In genomic region chr20:38843346-38843745, GRCh38 we compare ENCODE assay signal across 2 cellular contexts.
TF ChIP-seq lines count a peak whose summit lies in the region.

No MANE protein-coding gene starts in this region.

TF ChIP-seq in GM23338, 12 proteins besides CTCF, POLR2A, EP300 and RAD21:
- TF ChIP-seq ZNF331 (CRISPR knock-in tag; IDR thresholded peaks at IDR 0.05; ENCODE audit: low read depth): no peak
- no peak for TF ChIP-seq ETS1 (IDR thresholded peaks at IDR 0.05)
- TF ChIP-seq POLR2AphosphoS5 (IDR thresholded peaks at IDR 0.05; ENCODE audit: low read depth): no peak
- TF ChIP-seq JUNB (IDR thresholded peaks at IDR 0.05; ENCODE audit: unreplicated experiment): no peak

TF ChIP-seq in GM12878, 131 proteins besides CTCF, POLR2A, EP300 and RAD21 (continues in another document):
- TF ChIP-seq RELA (IDR thresholded peaks at IDR 0.05; ENCODE audit: borderline replicate concordance, partially characterized antibody) (no peak), ZNF274 (IDR thresholded peaks at IDR 0.05; ENCODE audit: insufficient read depth, insufficient read length) (no peak), E2F4 (IDR thresholded peaks at IDR 0.05; ENCODE audit: low read depth, low read length) (no peak), PRDM15 (CRISPR knock-in tag; IDR thresholded peaks at IDR 0.05) (peak; percentile 32; the same call in 1 of the 2 replicates), DPF2 (IDR thresholded peaks at IDR 0.05) (peak; percentile 35; the same call in 1 of the 2 replicates), RUNX3 (IDR thresholded peaks at IDR 0.05; ENCODE audit: low read length) (no peak), JUNB (IDR thresholded peaks at IDR 0.05) (peak; percentile 52), GATAD2B (conservative IDR thresholded peaks at IDR 0.05; ENCODE audit: low read depth) (no peak), ZBTB40 (IDR thresholded peaks at IDR 0.05; ENCODE audit: borderline replicate concordance) (no peak), ZBTB33 (IDR thresholded peaks at IDR 0.05) (no peak), SMAD5 (IDR thresholded peaks at IDR 0.05; ENCODE audit: low read depth) (no peak), ZBTB4 (CRISPR knock-in tag; IDR thresholded peaks at IDR 0.05) (no peak), HDAC6 (IDR thresholded peaks at IDR 0.05; ENCODE audit: unreplicated experiment) (no peak), ZNF217 (IDR thresholded peaks at IDR 0.05) (no peak), JUND (IDR thresholded peaks at IDR 0.05; ENCODE audit: low read depth, low read length) (no peak), TBL1XR1 (IDR thresholded peaks at IDR 0.05; ENCODE audit: low read depth, low read length) (no peak), BHLHE40 (IDR thresholded peaks at IDR 0.05; ENCODE audit: borderline replicate concordance in 1 of 2, low read depth in 2 of 2, low read length in 1 of 2) (no peak), EED (IDR thresholded peaks at IDR 0.05; ENCODE audit: low read depth) (peak; percentile 55; the same call in 1 of the 2 replicates), NBN (IDR thresholded peaks at IDR 0.05) (no peak), SUPT20H (IDR thresholded peaks at IDR 0.05; ENCODE audit: borderline replicate concordance, control insufficient read depth, low read depth, low read length) (no peak), FOXK2 (IDR thresholded peaks at IDR 0.05) (no peak), ZNF592 (IDR thresholded peaks at IDR 0.05) (peak; percentile 25; the same call in 1 of the 2 replicates), IKZF1 (conservative IDR thresholded peaks at IDR 0.05) (peak; percentile 39; the same call in 1 of the 2 replicates), RBBP5 (conservative IDR thresholded peaks at IDR 0.05) (no peak), ZNF687 (IDR thresholded peaks at IDR 0.05) (peak; percentile 59; the same call in 1 of the 2 replicates), SUZ12 (IDR thresholded peaks at IDR 0.05; ENCODE audit: unreplicated experiment) (no peak), POU2F2 (IDR thresholded peaks at IDR 0.05; ENCODE audit: borderline replicate concordance, low read depth, low read length) (no peak), ATF7 (IDR thresholded peaks at IDR 0.05; ENCODE audit: low read depth) (no peak), IRF4 (IDR thresholded peaks at IDR 0.05; ENCODE audit: low read depth, low read length) (no peak), NR2F1 (conservative IDR thresholded peaks at IDR 0.05) (no peak), IRF3 (IDR thresholded peaks at IDR 0.05) (no peak), YY1 (IDR thresholded peaks at IDR 0.05; ENCODE audit: low read depth, low read length) (peak; percentile 60; the same call in 1 of the 2 replicates)
